Comparison of ENCODE assay signal across 25 cellular contexts in the genomic region with DNA sequence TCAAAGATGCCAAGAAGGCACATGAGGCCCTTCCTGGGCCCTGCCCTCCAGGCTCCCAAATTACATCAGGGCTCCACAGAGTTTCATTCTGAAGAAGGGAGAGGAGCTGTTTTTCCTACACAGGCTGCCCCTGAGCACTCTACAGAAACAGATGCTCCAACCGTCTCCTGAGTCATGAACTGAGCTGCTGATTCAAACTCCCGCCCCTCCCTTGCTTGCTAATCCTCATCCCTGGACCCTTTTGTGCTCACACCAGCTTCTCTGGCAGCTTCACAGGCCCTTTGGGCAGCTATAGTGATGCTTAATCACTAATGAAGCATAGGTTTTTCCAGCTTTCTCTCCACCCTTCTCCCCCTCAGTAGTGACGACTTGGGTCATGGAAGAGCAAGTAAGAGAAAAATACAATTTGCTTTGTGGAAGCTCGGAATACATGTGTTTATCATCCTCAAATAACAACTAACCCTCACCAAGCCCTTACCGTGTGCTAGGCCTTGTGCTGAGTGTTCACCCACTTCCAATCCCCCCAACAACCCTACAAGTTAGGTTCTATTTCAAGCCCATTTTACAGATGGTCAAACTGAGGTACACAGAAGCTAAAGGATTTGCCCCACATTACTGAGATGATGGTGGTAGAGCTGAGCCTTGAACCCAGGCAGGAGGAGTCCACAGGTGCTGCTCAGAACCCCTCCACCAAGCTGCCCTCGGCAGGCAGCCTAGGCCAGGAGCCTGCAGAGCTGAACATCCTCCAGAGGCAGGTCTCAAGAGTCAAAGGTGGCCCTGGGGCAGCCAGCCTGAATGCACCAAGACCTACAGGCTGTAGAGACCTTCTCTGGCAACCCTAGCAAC. TPM values are rescaled to one million over a fixed set of nuclear protein-coding genes. Genes with fewer than 3 reads are reported as not detected.
DNase-seq lines count a peak whose midpoint lies in the region; TF ChIP-seq lines count a peak whose summit lies in the region.
"Had no signal": no experiment of that assay in that cellular context is flagged by ENCODE, and none has a peak within 500 bp of the region (broad histone marks: within the 10 kb centered on the region; RNA-seq: fewer than 3 reads in every experiment).

No MANE protein-coding gene starts in this region.

- H3K4me1 Mint-ChIP-seq in H9: peaks cover 0 to 20% of the 10 kb centered on the region in 2 experiments
- H3K4me1 Mint-ChIP-seq in activated T-helper 2 cell treated with anti-CD3 and anti-CD28 coated beads, Interferon-gamma antibody, Interleukin-2, Interleukin-4, amounts not matched to agents 10 μg/mL and 5 μg/mL and 100 μg/mL, durations not matched to agents 14 hours and 24 hours and 36 hours (ENCODE audit: low read depth): no peaks in the 10 kb centered on the region
- no peaks in the 10 kb centered on the region for H3K4me1 Mint-ChIP-seq in activated CD4-positive, alpha-beta memory T cell treated with anti-CD3 and anti-CD28 coated beads for 36 hours (ENCODE audit: low read depth)

- H2AK5ac ChIP-seq in H9 (ENCODE audit: insufficient read length, low read length): no peak overlapping the region

- H2BK20ac ChIP-seq in H9 (ENCODE audit: low read depth, low read length, poor library complexity, severe bottlenecking): no peak overlapping the region

- H3K4me3 Mint-ChIP-seq in H9: no peak overlapping the region
- no peak overlapping the region for H3K4me3 Mint-ChIP-seq in activated T-helper 2 cell treated with anti-CD3 and anti-CD28 coated beads, Interferon-gamma antibody, Interleukin-2, Interleukin-4, amounts not matched to agents 10 μg/mL and 5 μg/mL and 100 μg/mL, durations not matched to agents 14 hours and 24 hours and 36 hours (ENCODE audit: low read depth)
- no peak overlapping the region for H3K4me3 Mint-ChIP-seq in activated CD4-positive, alpha-beta memory T cell treated with anti-CD3 and anti-CD28 coated beads for 36 hours

- H3K18ac ChIP-seq in H9 (ENCODE audit: insufficient read length, low read depth, low read length): no peak overlapping the region

- H3K23ac ChIP-seq in H9 (ENCODE audit: insufficient read length, low read depth, low read length): no peak overlapping the region

- CTCF ChIA-PET in activated CD4-positive, alpha-beta memory T cell treated with anti-CD3 and anti-CD28 coated beads for 36 hours (lab: Charles Lee): interaction anchor here (1.6 kb wide), 1 partner anchor 51 kb away, joined by 4 read pairs; no protein-coding TSS in a partner anchor

- H3K4me3 ChIP-seq in GM23248 (no peak overlapping the region), foreskin fibroblast (ENCODE audit: low read depth in 1 of 2, low read length in 2 of 2) (no peak overlapping the region)
- H3K4me3 ChIP-seq: adrenal gland, cardiac muscle cell, lung, right atrium auricular region, testis had no signal

- no peak overlapping the region for H4K91ac ChIP-seq in H9 (ENCODE audit: insufficient read length, low read depth, low read length)

- WGBS in GM23248 (ENCODE audit: low coverage in 1 of 2, low lambda C conversion rate in 2 of 2, missing lambda C conversion rate in 2 of 2), 2 experiments: 46 to 50% methylated on average over 6 of the region's 6 CpGs
- no CpG with 5 or more reads among the region's 6 CpGs for WGBS in H9 (ENCODE audit: extremely low coverage, insufficient read length, low lambda C conversion rate)

- H3K9ac ChIP-seq in GM23248: no peak overlapping the region
- no peak overlapping the region for H3K9ac ChIP-seq in H9 (ENCODE audit: extremely low read depth, insufficient read length, low read length)

- POLR2A ChIA-PET in activated CD4-positive, alpha-beta memory T cell treated with anti-CD3 and anti-CD28 coated beads for 36 hours (lab: Charles Lee): no interaction called here

- H4K8ac ChIP-seq in H9 (replicated peaks; ENCODE audit: insufficient read length, low read depth, low read length): no peak overlapping the region

- no peak overlapping the region; the same call in 1 of the 2 replicates for H3K14ac ChIP-seq in H9 (ENCODE audit: insufficient read depth, low read length)

- no peak for TF ChIP-seq CTCF in foreskin fibroblast (IDR thresholded peaks at IDR 0.05; ENCODE audit: low read depth, low read length)
- no peak for TF ChIP-seq CTCF in H9 (conservative IDR thresholded peaks at IDR 0.05)

- H2BK12ac ChIP-seq in H9 (ENCODE audit: insufficient read length, low read depth, low read length): no peak overlapping the region

- H3K9me3 Mint-ChIP-seq in H9: peaks cover 2 to 3% of the 10 kb centered on the region in 2 experiments; a peak in 3 of 5 replicates
- no peaks in the 10 kb centered on the region for H3K9me3 Mint-ChIP-seq in activated T-helper 2 cell treated with anti-CD3 and anti-CD28 coated beads, Interferon-gamma antibody, Interleukin-2, Interleukin-4, amounts not matched to agents 10 μg/mL and 5 μg/mL and 100 μg/mL, durations not matched to agents 14 hours and 24 hours and 36 hours
- H3K9me3 Mint-ChIP-seq in activated CD4-positive, alpha-beta memory T cell treated with anti-CD3 and anti-CD28 coated beads for 36 hours: no peaks in the 10 kb centered on the region

- H2BK5ac ChIP-seq in H9 (ENCODE audit: insufficient read length, low read length): no peak overlapping the region

- in situ Hi-C loops in GM23248 (cut with MboI): no loop called here

- H4K5ac ChIP-seq in H9 (ENCODE audit: insufficient read length, low read depth, low read length): no peak overlapping the region

- intact Hi-C loops in activated T-helper 2 cell treated with anti-CD3 and anti-CD28 coated beads, Interferon-gamma antibody, Interleukin-2, Interleukin-4, amounts not matched to agents 10 μg/mL and 5 μg/mL and 100 μg/mL, durations not matched to agents 14 hours and 24 hours and 36 hours (cut with micrococcal nuclease): no loop called here
- intact Hi-C loops in activated CD4-positive, alpha-beta memory T cell treated with anti-CD3 and anti-CD28 coated beads for 36 hours (cut with micrococcal nuclease): no loop called here

- H3K4me2 ChIP-seq in GM23248 (ENCODE audit: unreplicated experiment) (no peak overlapping the region), H9 (ENCODE audit: insufficient read depth, insufficient read length, low read length) (no peak overlapping the region)

- H3T11ph ChIP-seq in H9 (ENCODE audit: low read length): no peak overlapping the region

- no peaks in the 10 kb centered on the region for H3K36me3 ChIP-seq in GM23248 (ENCODE audit: low read depth)
- H3K36me3 ChIP-seq: adrenal gland, cardiac muscle cell, right atrium auricular region had no signal

- DNase-seq in AG08395 (ENCODE audit: low spot score): peak; percentile 51
- DNase-seq in GM23248: peak; percentile 61
- DNase-seq in RKO (ENCODE audit: low spot score): peak; percentile 18
- peak; percentile 12 to 55 for DNase-seq in foreskin fibroblast
- DNase-seq in H9: no peak
- DNase-seq in activated T-helper 2 cell treated with anti-CD3 and anti-CD28 coated beads, Interferon-gamma antibody, Interleukin-2, Interleukin-4, amounts not matched to agents 10 μg/mL and 5 μg/mL and 100 μg/mL, durations not matched to agents 14 hours and 24 hours and 36 hours (ENCODE audit: low spot score): no peak
- DNase-seq in GF-D8 (lab: John Stamatoyannopoulos, UW): no peak
- DNase-seq in activated CD4-positive, alpha-beta memory T cell treated with anti-CD3 and anti-CD28 coated beads for 36 hours: no peak
- DNase-seq: activated CD8-positive, alpha-beta memory T cell treated with anti-CD3 and anti-CD28 coated beads, Interleukin-2, amount 50 U/mL, for 48 hours; activated gamma-delta T cell; adrenal gland; dermis blood vessel endothelial cell; foreskin melanocyte; islet precursor cell; Kasumi-1; NCI-H2081 treated with DMSO at 0.1 percent for 48 hours; occipital lobe; SHP77 treated with DMSO at 0.1 percent for 48 hours; stimulated activated CD4-positive, alpha-beta T cell treated with anti-CD3 and anti-CD28 coated beads, Interleukin-15, amount 100 ng/mL, for 24 hours; T-helper 1 cell; testis had no signal

- H3F3A ChIP-seq in GM23248 (ENCODE audit: insufficient read depth): no peaks in the 10 kb centered on the region

- no peaks in the 10 kb centered on the region for H3K9me3 ChIP-seq in GM23248 (ENCODE audit: low read depth)
- H3K9me3 ChIP-seq in H9 (ENCODE audit: control insufficient read depth, low read depth, low read length): no peaks in the 10 kb centered on the region
- H3K9me3 ChIP-seq: adrenal gland, right atrium auricular region, testis had no signal

- H3K4me1 ChIP-seq in GM23248 (ENCODE audit: insufficient read depth) (no peaks in the 10 kb centered on the region), H9 (ENCODE audit: insufficient read depth, low read length) (no peaks in the 10 kb centered on the region)
- H3K4me1 ChIP-seq: adrenal gland, right atrium auricular region, testis had no signal

- H4K20me1 ChIP-seq in GM23248 (ENCODE audit: insufficient read depth): no peaks in the 10 kb centered on the region
- no peaks in the 10 kb centered on the region for H4K20me1 ChIP-seq in H9 (ENCODE audit: control insufficient read depth, insufficient read depth, insufficient read length)

- H3K27me3 ChIP-seq in GM23248 (replicated peaks; ENCODE audit: insufficient read depth) (peaks cover 19% of the 10 kb centered on the region), H9 (ENCODE audit: insufficient read depth, low read length) (no peaks in the 10 kb centered on the region)
- H3K27me3 ChIP-seq: adrenal gland, right atrium auricular region, testis had no signal

- H3K79me1 ChIP-seq in H9 (ENCODE audit: insufficient read depth, low read depth, low read length, poor library complexity, severe bottlenecking): no peaks in the 10 kb centered on the region

- H2AFZ ChIP-seq in GM23248 (no peak overlapping the region), H9 (ENCODE audit: low read length) (no peak overlapping the region)

- no peak overlapping the region for H2BK120ac ChIP-seq in H9 (ENCODE audit: low read depth, low read length, poor library complexity, severe bottlenecking)

- H3K9me2 ChIP-seq in GM23248 (ENCODE audit: insufficient read depth): no peaks in the 10 kb centered on the region

- H3K27me3 Mint-ChIP-seq in H9 (ENCODE audit: low read depth): peaks cover 23% of the 10 kb centered on the region
- peaks cover 4% of the 10 kb centered on the region for H3K27me3 Mint-ChIP-seq in activated T-helper 2 cell treated with anti-CD3 and anti-CD28 coated beads, Interferon-gamma antibody, Interleukin-2, Interleukin-4, amounts not matched to agents 10 μg/mL and 5 μg/mL and 100 μg/mL, durations not matched to agents 14 hours and 24 hours and 36 hours (ENCODE audit: low read depth)
- no peaks in the 10 kb centered on the region for H3K27me3 Mint-ChIP-seq in activated CD4-positive, alpha-beta memory T cell treated with anti-CD3 and anti-CD28 coated beads for 36 hours

- no peak overlapping the region for H3K27ac Mint-ChIP-seq in H9
- H3K27ac Mint-ChIP-seq in activated T-helper 2 cell treated with anti-CD3 and anti-CD28 coated beads, Interferon-gamma antibody, Interleukin-2, Interleukin-4, amounts not matched to agents 10 μg/mL and 5 μg/mL and 100 μg/mL, durations not matched to agents 14 hours and 24 hours and 36 hours: no peak overlapping the region
- no peak overlapping the region for H3K27ac Mint-ChIP-seq in activated CD4-positive, alpha-beta memory T cell treated with anti-CD3 and anti-CD28 coated beads for 36 hours

- no peaks in the 10 kb centered on the region for H3K23me2 ChIP-seq in H9 (ENCODE audit: insufficient read length, low read depth, low read length, poor library complexity, severe bottlenecking)

- H2BK15ac ChIP-seq in H9 (ENCODE audit: low read depth, low read length): no peak overlapping the region

- H3K79me2 ChIP-seq in GM23248 (ENCODE audit: insufficient read depth): no peaks in the 10 kb centered on the region
- H3K79me2 ChIP-seq in H9 (ENCODE audit: insufficient read depth, low read length): no peaks in the 10 kb centered on the region

- H3K27ac ChIP-seq in GM23248: no peak overlapping the region
- no peak overlapping the region for H3K27ac ChIP-seq in H9 (ENCODE audit: insufficient read length, low read depth, low read length)
- H3K27ac ChIP-seq: adrenal gland, C4-2B, cardiac muscle cell, right atrium auricular region, testis had no signal

- H3K36me3 Mint-ChIP-seq in H9 (ENCODE audit: insufficient read depth in 1 of 3, low read depth in 3 of 3): peaks cover 2 to 9% (median 2%) of the 10 kb centered on the region in 3 experiments; a peak in 6 of 7 replicates
- H3K36me3 Mint-ChIP-seq in activated T-helper 2 cell treated with anti-CD3 and anti-CD28 coated beads, Interferon-gamma antibody, Interleukin-2, Interleukin-4, amounts not matched to agents 10 μg/mL and 5 μg/mL and 100 μg/mL, durations not matched to agents 14 hours and 24 hours and 36 hours (ENCODE audit: low read depth): no peaks in the 10 kb centered on the region
- H3K36me3 Mint-ChIP-seq in activated CD4-positive, alpha-beta memory T cell treated with anti-CD3 and anti-CD28 coated beads for 36 hours: no peaks in the 10 kb centered on the region

- no peak overlapping the region for H3K56ac ChIP-seq in H9 (ENCODE audit: insufficient read length, low read depth, low read length)

- H3K4ac ChIP-seq in H9 (ENCODE audit: low read depth, low read length): no peak overlapping the region

RNA-seq across cellular contexts. Expression of a gene that starts 21.9 kb away (rescaled TPM):
- total RNA-seq in GM23248 (2014; rRNA removed; shearing (Covaris generic)): not detected in 2 replicates
- 0.14 and 0.23 TPM in 2 replicates for polyA plus RNA-seq in GM23248 (2016; fragmentation: Nextera tagmentation; extraction: Ambion mirVana)
- 1.2 and 1.6 TPM in 2 replicates for total RNA-seq in H9 (2021)
- not detected in 2 replicates for total RNA-seq in activated T-helper 2 cell treated with anti-CD3 and anti-CD28 coated beads, Interferon-gamma antibody, Interleukin-2, Interleukin-4, amounts not matched to agents 10 μg/mL and 5 μg/mL and 100 μg/mL, durations not matched to agents 14 hours and 24 hours and 36 hours
- total RNA-seq in activated CD4-positive, alpha-beta memory T cell treated with anti-CD3 and anti-CD28 coated beads for 36 hours: not detected
- total RNA-seq: dermis blood vessel endothelial cell, right atrium auricular region had no signal
- polyA plus RNA-seq: cardiac muscle cell had no signal

Comparison
In these comparisons a context has a peak if more than half of its experiments do, and no peak if none do; other contexts are left out.
1. DNase-seq: peak in AG08395 (single experiment), GM23248 (single experiment), RKO (single experiment) and foreskin fibroblast (2 of 2); none in H9 (single experiment), activated T-helper 2 cell treated with anti-CD3 and anti-CD28 coated beads, Interferon-gamma antibody, Interleukin-2, Interleukin-4, amounts not matched to agents 10 μg/mL and 5 μg/mL and 100 μg/mL, durations not matched to agents 14 hours and 24 hours and 36 hours (single experiment), GF-D8 (single experiment) and activated CD4-positive, alpha-beta memory T cell treated with anti-CD3 and anti-CD28 coated beads for 36 hours (single experiment).